ENCODE assay signal across 12 cellular contexts in the genomic region with DNA sequence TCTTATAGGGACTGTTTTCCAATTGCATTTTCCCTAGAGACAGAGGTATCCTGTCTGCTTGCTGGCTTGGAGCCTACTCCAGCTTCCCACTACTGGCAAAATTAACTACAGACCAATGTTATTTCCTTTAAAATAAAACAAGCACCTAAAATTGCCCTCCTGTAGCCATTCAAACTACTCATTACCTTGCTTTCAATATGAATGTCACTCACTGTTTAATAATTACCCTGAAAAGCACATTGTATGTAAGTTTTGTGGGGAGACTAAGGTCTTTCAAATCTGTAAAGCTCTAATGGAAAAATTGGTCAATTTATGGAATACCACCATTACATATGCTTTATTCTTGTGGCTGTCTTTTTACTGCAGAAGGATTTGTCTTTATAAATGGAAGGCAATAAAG.
DNase-seq lines count a peak whose midpoint lies in the region; ATAC-seq lines count a peak whose summit lies in the region.
"Had no signal": no experiment of that assay in that cellular context is flagged by ENCODE, and none has a peak within 500 bp of the region (broad histone marks: within the 10 kb centered on the region; RNA-seq: fewer than 3 reads in every experiment).

No MANE protein-coding gene starts in this region.

- DNase-seq in activated naive CD4-positive, alpha-beta T cell (lab: John Stamatoyannopoulos, UW) = no peak
- DNase-seq in NCI-H2227 (lab: John Stamatoyannopoulos, UW; ENCODE audit: unreplicated experiment) = peak; percentile 42
- no peak for DNase-seq in foreskin melanocyte
- no peak for DNase-seq in Right ventricle myocardium inferior (ENCODE audit: missing footprints)
- DNase-seq: body of pancreas, NCI-H1092 treated with DMSO at 0.1 percent for 48 hours had no signal

- peak; percentile 31 for ATAC-seq in HG02840 (IDR thresholded peaks at IDR 0.05; ENCODE audit: low FRiP score, unreplicated experiment)
- ATAC-seq in GM21723 (IDR thresholded peaks at IDR 0.05; ENCODE audit: unreplicated experiment) = no peak
- no peak for ATAC-seq in HG03457 (IDR thresholded peaks at IDR 0.05; ENCODE audit: unreplicated experiment)
- ATAC-seq in Right ventricle myocardium inferior = no peak
- ATAC-seq: body of pancreas had no signal

- H3K4me1 Mint-ChIP-seq in activated naive CD4-positive, alpha-beta T cell treated with anti-CD3 and anti-CD28 coated beads, Interleukin-2, amount 50 U/mL, for 24 hours = peaks cover 94% of the 10 kb centered on the region

- H3K9me3 Mint-ChIP-seq in activated naive CD4-positive, alpha-beta T cell treated with anti-CD3 and anti-CD28 coated beads, Interleukin-2, amount 50 U/mL, for 24 hours = peaks cover 8% of the 10 kb centered on the region

- H3K4me3 Mint-ChIP-seq in activated naive CD4-positive, alpha-beta T cell treated with anti-CD3 and anti-CD28 coated beads, Interleukin-2, amount 50 U/mL, for 24 hours = no peak overlapping the region
- H3K4me3 Mint-ChIP-seq: memory B cell; T-helper 1 cell treated with Interleukin-12 subunit alpha and Interleukin-12 subunit beta and Interleukin-4 antibody, amounts not matched to agents 30 μg/mL and 1 μg/mL, for 36 hours had no signal

- intact Hi-C loops in Right ventricle myocardium inferior (cut with DNase I) = no loop called here

- peaks cover 13% of the 10 kb centered on the region for H3K36me3 Mint-ChIP-seq in activated naive CD4-positive, alpha-beta T cell treated with anti-CD3 and anti-CD28 coated beads, Interleukin-2, amount 50 U/mL, for 24 hours
- H3K36me3 Mint-ChIP-seq: memory B cell had no signal

- no peaks in the 10 kb centered on the region for H3K27me3 Mint-ChIP-seq in activated naive CD4-positive, alpha-beta T cell treated with anti-CD3 and anti-CD28 coated beads, Interleukin-2, amount 50 U/mL, for 24 hours
- H3K27me3 Mint-ChIP-seq: memory B cell had no signal

- peak overlapping the region; percentile 79 for H3K27ac Mint-ChIP-seq in activated naive CD4-positive, alpha-beta T cell treated with anti-CD3 and anti-CD28 coated beads, Interleukin-2, amount 50 U/mL, for 24 hours
- H3K27ac Mint-ChIP-seq: T-helper 1 cell treated with Interleukin-12 subunit alpha and Interleukin-12 subunit beta and Interleukin-4 antibody, amounts not matched to agents 30 μg/mL and 1 μg/mL, for 36 hours had no signal
